ENCODE assay signal across 8 cellular contexts in the genomic region with DNA sequence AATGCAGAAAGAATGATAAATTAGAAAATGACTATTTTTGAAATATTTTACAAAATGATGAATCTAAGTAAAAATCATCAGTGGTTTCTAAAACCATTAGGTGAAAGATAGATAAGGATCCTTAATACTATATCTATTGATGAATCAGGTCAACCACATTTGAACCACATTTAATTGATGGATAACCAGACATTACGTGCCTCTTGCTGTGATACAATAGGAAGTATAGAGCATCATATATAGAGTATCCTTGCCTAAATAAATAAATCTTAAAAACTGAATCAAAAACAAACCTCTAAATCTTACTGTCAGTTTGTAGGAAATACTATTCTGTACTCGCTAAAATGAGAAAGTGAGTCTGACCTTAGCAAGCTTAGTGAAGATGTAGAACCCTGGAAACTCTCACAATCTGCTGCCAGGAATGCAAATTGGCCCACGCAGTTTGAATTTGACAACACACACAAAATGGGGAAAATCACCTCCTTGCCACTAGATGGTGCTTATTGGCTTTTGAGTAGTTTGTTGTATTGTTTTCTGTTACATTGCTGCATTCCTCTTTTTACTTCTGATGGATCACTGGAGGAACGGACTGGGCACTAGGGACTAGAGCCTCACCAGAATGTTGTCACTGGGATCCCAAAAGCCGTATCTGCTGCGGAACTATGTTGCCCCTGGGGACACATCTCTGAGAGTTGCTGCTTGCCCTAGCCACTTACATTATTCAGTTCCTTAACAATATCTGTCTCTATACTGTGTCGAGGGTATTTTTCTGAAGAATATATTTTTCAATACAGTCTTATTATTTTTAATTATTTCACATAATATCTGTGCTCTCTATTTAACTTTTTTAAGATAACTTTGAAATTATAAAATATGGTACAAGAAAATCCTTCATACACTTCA. TPM values are rescaled to one million over a fixed set of nuclear protein-coding genes. Genes with fewer than 3 reads are reported as not detected.
DNase-seq lines count a peak whose midpoint lies in the region; TF ChIP-seq lines count a peak whose summit lies in the region.

No MANE protein-coding gene starts in this region.

- H3K4me3 ChIP-seq in AG04450 (ENCODE audit: low read depth, low read length) (no peak overlapping the region), HAP-1 (no peak overlapping the region), endodermal cell (ENCODE audit: low read length) (no peak overlapping the region)

- peaks cover 8% of the 10 kb centered on the region for H3K9me3 Mint-ChIP-seq in endodermal cell
- peaks cover 3% of the 10 kb centered on the region for H3K9me3 Mint-ChIP-seq in neural crest cell

- H3K4me1 Mint-ChIP-seq in endodermal cell (no peaks in the 10 kb centered on the region), neural crest cell (no peaks in the 10 kb centered on the region)

- TF ChIP-seq CTCF in AG04450 (IDR thresholded peaks at IDR 0.05; ENCODE audit: low read depth, low read length): peak; percentile 78
- TF ChIP-seq CTCF in endodermal cell (conservative IDR thresholded peaks at IDR 0.05): peak; percentile 79
- peak; percentile 75 for TF ChIP-seq CTCF in neural crest cell (conservative IDR thresholded peaks at IDR 0.05)

- peaks cover 3% of the 10 kb centered on the region; the same call in 1 of the 2 replicates for H3K4me1 ChIP-seq in HAP-1
- no peaks in the 10 kb centered on the region for H3K4me1 ChIP-seq in endodermal cell (ENCODE audit: control insufficient read depth, insufficient read depth, low read length)

- 30 to 60% methylated on average over 1 to 5 of the region's 7 CpGs for WGBS in endodermal cell (ENCODE audit: insufficient coverage in 1 of 2, insufficient read length in 1 of 2), 2 experiments

- H3K4me3 Mint-ChIP-seq in endodermal cell (no peak overlapping the region), neural crest cell (no peak overlapping the region)

- DNase-seq in AG04450 (ENCODE audit: low read depth, low spot score) (peak; percentile 39), GM03348 (ENCODE audit: low spot score) (peak; percentile 60), HAP-1 (ENCODE audit: low spot score in 2 of 2) (peak; percentile 58 to 82), MV-4-11 (lab: John Stamatoyannopoulos, UW) (peak; percentile 54), SW 1271 (lab: John Stamatoyannopoulos, UW) (peak; percentile 20 to 59), endodermal cell (peak; percentile 61), neural crest cell (ENCODE audit: low read depth, low spot score) (peak; percentile 2), KG1 (lab: John Stamatoyannopoulos, UW) (no peak)

- H3K27me3 ChIP-seq in AG04450 (ENCODE audit: control insufficient read depth, insufficient read depth, low read length) (no peaks in the 10 kb centered on the region), HAP-1 (ENCODE audit: low read depth) (no peaks in the 10 kb centered on the region), endodermal cell (ENCODE audit: control insufficient read depth, insufficient read depth, low read length, poor library complexity, severe bottlenecking) (no peaks in the 10 kb centered on the region)

- H3K27me3 Mint-ChIP-seq in endodermal cell (ENCODE audit: insufficient read depth) (no peaks in the 10 kb centered on the region), neural crest cell (ENCODE audit: low read depth) (no peaks in the 10 kb centered on the region)

- H3K27ac Mint-ChIP-seq in endodermal cell (no peak overlapping the region), neural crest cell (ENCODE audit: unreplicated experiment) (no peak overlapping the region)

- H3K9ac ChIP-seq in endodermal cell (ENCODE audit: extremely low read depth, low read length, poor library complexity, severe bottlenecking): no peak overlapping the region

- H3K27ac ChIP-seq in AG04450 (ENCODE audit: low read depth, low read length) (no peak overlapping the region), endodermal cell (ENCODE audit: low read depth, low read length) (no peak overlapping the region)

- in situ Hi-C loops in HAP-1 (cut with MboI; ENCODE audit: low sequenced_read_pairs): no loop called here

- no peaks in the 10 kb centered on the region for H3K36me3 Mint-ChIP-seq in endodermal cell (ENCODE audit: low read depth)
- peaks cover 4% of the 10 kb centered on the region for H3K36me3 Mint-ChIP-seq in neural crest cell (ENCODE audit: low read depth)

- H3K9me3 ChIP-seq in AG04450 (ENCODE audit: control insufficient read depth, insufficient read depth, low read length): no peaks in the 10 kb centered on the region
- no peaks in the 10 kb centered on the region for H3K9me3 ChIP-seq in HAP-1
- H3K9me3 ChIP-seq in endodermal cell (ENCODE audit: control insufficient read depth, low read length): no peaks in the 10 kb centered on the region

- CTCF ChIA-PET in AG04450 (lab: Charles Lee): interaction anchor here (0.6 to 1.9 kb wide), 13 partner anchors 8 to 230 kb away, joined by 3 to 12 read pairs (median 4); no protein-coding TSS in a partner anchor

- POLR2A ChIA-PET in AG04450 (lab: Yijun Ruan, JAX): no interaction called here

- H3K36me3 ChIP-seq in HAP-1 (replicated peaks): no peaks in the 10 kb centered on the region
- no peaks in the 10 kb centered on the region for H3K36me3 ChIP-seq in endodermal cell (ENCODE audit: control insufficient read depth, insufficient read depth, low read length)

RNA-seq across cellular contexts. Expression of a gene that starts 25.4 kb away (rescaled TPM):
- polyA plus RNA-seq in AG04450 (2011; rRNA removed): 33.7 and 45.0 TPM in 2 replicates
- 23.4 and 32.8 TPM in 2 replicates for polyA minus RNA-seq in AG04450 (2011; rRNA and poly(A)+ RNA removed)
- 10 to 100 TPM; 42.1 to 49.8 TPM for total RNA-seq in endodermal cell
- 40.0 TPM for polyA plus RNA-seq in endodermal cell (2013, experiment 1 of 2)
- 40.0 TPM for polyA plus RNA-seq in endodermal cell (2013, experiment 2 of 2)
- 47.6 and 49.4 TPM in 2 replicates for total RNA-seq in neural crest cell

RNA-seq across cellular contexts. Expression of a gene that starts 46.3 kb away (rescaled TPM):
- 0.17 and 0.21 TPM in 2 replicates for polyA plus RNA-seq in AG04450 (2011; rRNA removed)
- 0.35 and 0.60 TPM in 2 replicates for polyA minus RNA-seq in AG04450 (2011; rRNA and poly(A)+ RNA removed)
- total RNA-seq in endodermal cell (1 to 10 TPM; 3.8 to 5.4 TPM), neural crest cell (0.21 and 0.25 TPM in 2 replicates)
- polyA plus RNA-seq in endodermal cell (2013, experiment 1 of 2): 0.78 TPM
- 0.91 TPM for polyA plus RNA-seq in endodermal cell (2013, experiment 2 of 2)
